Comparison of ENCODE assay signal across 15 cellular contexts in the genomic region with DNA sequence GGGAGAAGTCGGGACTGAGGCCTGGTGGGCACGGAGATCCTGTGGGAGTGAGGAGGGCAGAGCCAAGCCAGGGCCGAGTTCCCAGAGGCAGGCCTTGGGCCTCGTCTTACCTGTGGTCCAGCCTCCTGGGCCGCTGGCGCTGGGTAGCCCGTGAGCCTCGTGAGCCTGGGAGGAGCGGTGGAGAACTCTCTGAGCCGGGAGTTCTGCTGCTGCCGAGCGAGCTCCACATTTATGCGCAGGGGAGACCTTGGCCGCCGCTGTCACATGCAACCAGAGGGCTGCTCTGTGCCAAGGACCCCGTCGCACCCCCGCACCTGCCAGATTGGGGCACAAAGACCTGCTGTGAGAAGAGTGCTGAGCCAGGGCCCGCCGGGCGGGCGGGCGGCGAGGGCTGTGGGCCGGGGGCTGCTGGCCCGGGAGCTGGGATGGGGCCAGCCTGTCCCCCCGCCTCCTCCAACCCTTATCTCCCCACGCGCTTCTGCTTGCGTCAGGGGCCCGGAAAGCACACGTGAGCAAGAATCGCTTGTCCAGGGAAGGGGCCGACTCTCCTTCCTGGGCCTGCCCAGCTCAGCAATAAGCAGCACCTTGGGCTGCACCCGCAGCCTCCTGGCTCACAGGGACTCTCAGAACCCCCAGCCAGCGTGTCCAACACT. TPM values are rescaled to one million over a fixed set of nuclear protein-coding genes. Genes with fewer than 3 reads are reported as not detected.
A peak's percentile ranks its signal among the peaks of the same experiment; 100 is the strongest.
DNase-seq lines count a peak whose midpoint lies in the region; ATAC-seq, FAIRE-seq and TF ChIP-seq lines count a peak whose summit lies in the region.
"Had no signal": no experiment of that assay in that cellular context is flagged by ENCODE, and none has a peak within 500 bp of the region (broad histone marks: within the 10 kb centered on the region; RNA-seq: fewer than 3 reads in every experiment).

No MANE protein-coding gene starts in this region.

- H3K9me3 ChIP-seq in BLaER1 treated with 17β-estradiol and CSF1 and Interleukin-3, amounts not matched to agents 10 nM and 100 nM (replicated peaks in 1 of 11), result no peaks in the 10 kb centered on the region
- no peaks in the 10 kb centered on the region for H3K9me3 ChIP-seq in adrenal gland (replicated peaks in 1 of 3)
- H3K9me3 ChIP-seq in kidney (ENCODE audit: control insufficient read depth in 1 of 2, low read length in 2 of 2), result no peaks in the 10 kb centered on the region
- H3K9me3 ChIP-seq in prostate gland, result no peaks in the 10 kb centered on the region
- no peaks in the 10 kb centered on the region for H3K9me3 ChIP-seq in left lung
- H3K9me3 ChIP-seq: Caco-2 had no signal

- no peak for ATAC-seq in left lung
- ATAC-seq: CD8-positive, alpha-beta T cell had no signal

- H3K9me3 Mint-ChIP-seq in activated naive CD4-positive, alpha-beta T cell treated with anti-CD3 and anti-CD28 coated beads for 36 hours, result no peaks in the 10 kb centered on the region
- H3K9me3 Mint-ChIP-seq: CD14-positive monocyte; CD8-positive, alpha-beta T cell had no signal

- intact Hi-C loops in adrenal gland (cut with DNase I) (no loop called here), kidney (cut with DNase I) (no loop called here), prostate gland (cut with DNase I) (no loop called here), left lung (cut with DNase I) (no loop called here)
- intact Hi-C loops in activated naive CD4-positive, alpha-beta T cell treated with anti-CD3 and anti-CD28 coated beads for 36 hours (cut with micrococcal nuclease), result no loop called here

- no peak overlapping the region for H3K4me3 Mint-ChIP-seq in activated naive CD4-positive, alpha-beta T cell treated with anti-CD3 and anti-CD28 coated beads for 36 hours
- H3K4me3 Mint-ChIP-seq: CD8-positive, alpha-beta T cell had no signal

- no peaks in the 10 kb centered on the region for H3K36me3 Mint-ChIP-seq in activated naive CD4-positive, alpha-beta T cell treated with anti-CD3 and anti-CD28 coated beads for 36 hours (ENCODE audit: low read depth)
- H3K36me3 Mint-ChIP-seq: CD14-positive monocyte; CD8-positive, alpha-beta T cell had no signal

- no peak for FAIRE-seq in kidney (lab: Jason Lieb, UNC)
- FAIRE-seq: GM19239, H54 had no signal

- TF ChIP-seq CTCF in adrenal gland (IDR thresholded peaks at IDR 0.05), result no peak
- TF ChIP-seq CTCF in kidney (IDR thresholded peaks at IDR 0.05; ENCODE audit: borderline replicate concordance, extremely low read depth, insufficient read depth), result no peak
- TF ChIP-seq CTCF in prostate gland (IDR thresholded peaks at IDR 0.05), result no peak
- no peak for TF ChIP-seq CTCF in left lung (IDR thresholded peaks at IDR 0.05)

- DNase-seq in adrenal gland (peak; percentile 86 to 91 (median 90)), kidney (peak; percentile 71), prostate gland (ENCODE audit: low spot score) (no peak), H4 (ENCODE audit: low spot score) (no peak), left lung (no peak)
- no peak for DNase-seq in activated naive CD4-positive, alpha-beta T cell treated with anti-CD3 and anti-CD28 coated beads for 36 hours
- DNase-seq: CD8-positive, alpha-beta T cell; GF-D8 had no signal

- H3K36me3 ChIP-seq in BLaER1 treated with 17β-estradiol and CSF1 and Interleukin-3, amounts not matched to agents 10 nM and 100 nM, result no peaks in the 10 kb centered on the region
- H3K36me3 ChIP-seq in adrenal gland (replicated peaks in 1 of 2) (no peaks in the 10 kb centered on the region), kidney (ENCODE audit: control insufficient read depth in 1 of 2, insufficient read depth in 2 of 2, low read length in 2 of 2) (no peaks in the 10 kb centered on the region), prostate gland (no peaks in the 10 kb centered on the region), left lung (no peaks in the 10 kb centered on the region)

- H3K27me3 ChIP-seq in BLaER1 treated with 17β-estradiol and CSF1 and Interleukin-3, amounts not matched to agents 10 nM and 100 nM, result peaks cover 0 to 33% (median 10%) of the 10 kb centered on the region in 11 experiments; a peak in 12 of 22 replicates
- H3K27me3 ChIP-seq in adrenal gland, result no peaks in the 10 kb centered on the region
- peaks cover 7% of the 10 kb centered on the region for H3K27me3 ChIP-seq in prostate gland (replicated peaks; ENCODE audit: insufficient read depth)
- H3K27me3 ChIP-seq in left lung, result peaks cover 5 to 83% of the 10 kb centered on the region in 2 donors

- H3K27me3 Mint-ChIP-seq in activated naive CD4-positive, alpha-beta T cell treated with anti-CD3 and anti-CD28 coated beads for 36 hours (ENCODE audit: low read depth), result peaks cover 3% of the 10 kb centered on the region

- H3K4me1 ChIP-seq in BLaER1 treated with 17β-estradiol and CSF1 and Interleukin-3, amounts not matched to agents 10 nM and 100 nM, result peaks cover 12 to 62% (median 50%) of the 10 kb centered on the region in 10 experiments
- H3K4me1 ChIP-seq in adrenal gland (replicated peaks in 1 of 2), result peaks cover 33 to 40% of the 10 kb centered on the region in 2 donors
- H3K4me1 ChIP-seq in kidney (ENCODE audit: control insufficient read depth in 1 of 2, insufficient read depth in 1 of 2, low read depth in 1 of 2, low read length in 2 of 2), result no peaks in the 10 kb centered on the region
- no peaks in the 10 kb centered on the region for H3K4me1 ChIP-seq in prostate gland (replicated peaks)
- no peaks in the 10 kb centered on the region for H3K4me1 ChIP-seq in left lung

- WGBS in adrenal gland, 4 donors, result 24 to 49% (median 34%) methylated on average over 4 to 36 of the region's 36 CpGs
- 80% methylated on average over 34 of the region's 36 CpGs for WGBS in prostate gland

- H3K4me2 ChIP-seq in BLaER1 treated with 17β-estradiol and CSF1 and Interleukin-3, amounts not matched to agents 10 nM and 100 nM, result peak overlapping the region in 7 of 11 experiments; percentile 72 to 97 (median 97); a peak in 8 of 22 replicates

- no peak overlapping the region for H3K4me3 ChIP-seq in BLaER1 treated with 17β-estradiol and CSF1 and Interleukin-3, amounts not matched to agents 10 nM and 100 nM
- peak overlapping the region in 3 of 4 donors; percentile 43 to 60 (median 58) for H3K4me3 ChIP-seq in adrenal gland
- H3K4me3 ChIP-seq in kidney (ENCODE audit: low read length in 2 of 2), result no peak overlapping the region
- H3K4me3 ChIP-seq in prostate gland, result no peak overlapping the region
- no peak overlapping the region for H3K4me3 ChIP-seq in left lung

- H3K9ac ChIP-seq in BLaER1 treated with 17β-estradiol and CSF1 and Interleukin-3, amounts not matched to agents 10 nM and 100 nM, result no peak overlapping the region
- no peak overlapping the region for H3K9ac ChIP-seq in kidney (ENCODE audit: low read length in 2 of 2)

- no peak overlapping the region for H3K27ac Mint-ChIP-seq in activated naive CD4-positive, alpha-beta T cell treated with anti-CD3 and anti-CD28 coated beads for 36 hours
- H3K27ac Mint-ChIP-seq: CD8-positive, alpha-beta T cell had no signal

- TF ChIP-seq POLR2A in adrenal gland (IDR thresholded peaks at IDR 0.05) (peak; percentile 93 to 96), prostate gland (IDR thresholded peaks at IDR 0.05) (no peak)

- H4K20me1 ChIP-seq in BLaER1 treated with 17β-estradiol and CSF1 and Interleukin-3, amounts not matched to agents 10 nM and 100 nM, result peaks cover 0 to 6% (median 0%) of the 10 kb centered on the region in 11 experiments; a peak in 2 of 22 replicates

- CTCF ChIA-PET in activated naive CD4-positive, alpha-beta T cell treated with anti-CD3 and anti-CD28 coated beads for 36 hours (lab: Charles Lee), result interaction anchor here (1.5 kb wide), 1 partner anchor 10 kb away, joined by 3 read pairs; no protein-coding TSS in a partner anchor

- no peaks in the 10 kb centered on the region for H3K4me1 Mint-ChIP-seq in activated naive CD4-positive, alpha-beta T cell treated with anti-CD3 and anti-CD28 coated beads for 36 hours (ENCODE audit: low read depth)

- no peak overlapping the region for H3K27ac ChIP-seq in BLaER1 treated with 17β-estradiol and CSF1 and Interleukin-3, amounts not matched to agents 10 nM and 100 nM
- peak overlapping the region; percentile 90 to 97 (median 94) for H3K27ac ChIP-seq in adrenal gland
- no peak overlapping the region for H3K27ac ChIP-seq in kidney (ENCODE audit: low read depth in 2 of 2, low read length in 2 of 2)
- H3K27ac ChIP-seq in prostate gland, result no peak overlapping the region
- no peak overlapping the region for H3K27ac ChIP-seq in left lung

RNA-seq across cellular contexts. Expression of a gene that starts 10.2 kb away (rescaled TPM):
- total RNA-seq in adrenal gland, result 1 to 10 TPM in 6 of 8 donors, under 1 TPM in 2; 0.24 to 3.0 (median 1.4) TPM
- 1 to 10 TPM in 2 of 3 donors, under 1 TPM in 1; 0.26 to 4.4 (median 1.7) TPM for polyA plus RNA-seq in adrenal gland
- 3.3 TPM for total RNA-seq in kidney
- polyA plus RNA-seq in kidney (ENCODE audit: insufficient read depth, low read depth, low replicate concordance), result 0.39 TPM
- total RNA-seq in prostate gland, result 1 to 10 TPM in 1 of 2 donors, under 1 TPM in 1; 0.18 to 1.8 TPM
- not detected for total RNA-seq in activated naive CD4-positive, alpha-beta T cell treated with anti-CD3 and anti-CD28 coated beads for 36 hours
- total RNA-seq in H4 (2014; rRNA removed; shearing (Covaris generic)), result not detected in 2 replicates
- total RNA-seq in left lung, result 1 to 10 TPM; 1.3 to 4.1 TPM
- total RNA-seq: A172; Caco-2; CD8-positive, alpha-beta T cell had no signal

RNA-seq across cellular contexts. Expression of a gene that starts 17.8 kb away (rescaled TPM):
- under 1 TPM in 1 of 8 donors, not detected in 7; 0.19 TPM for total RNA-seq in adrenal gland
- under 1 TPM in 1 of 3 donors, not detected in 2; 0.24 TPM for polyA plus RNA-seq in adrenal gland
- total RNA-seq in kidney, result not detected
- not detected for polyA plus RNA-seq in kidney (ENCODE audit: insufficient read depth, low read depth, low replicate concordance)
- total RNA-seq in prostate gland, result 1 to 10 TPM in 1 of 2 donors, not detected in 1; 9.2 TPM
- total RNA-seq in activated naive CD4-positive, alpha-beta T cell treated with anti-CD3 and anti-CD28 coated beads for 36 hours, result not detected
- total RNA-seq in H4 (2014; rRNA removed; shearing (Covaris generic)), result not detected in 2 replicates
- not detected for total RNA-seq in left lung
- total RNA-seq: A172; Caco-2; CD8-positive, alpha-beta T cell; HT1080 had no signal

RNA-seq across cellular contexts. Expression of a gene that starts 28.9 kb away (rescaled TPM):
- total RNA-seq in adrenal gland (1 to 10 TPM; 1.8 to 5.3 (median 3.8) TPM), kidney (16.6 TPM), prostate gland (1 to 10 TPM; 7.2 to 7.4 TPM), left lung (10 to 100 TPM; 16.2 to 45.3 TPM)
- polyA plus RNA-seq in adrenal gland (1 to 10 TPM in 2 of 3 donors, under 1 TPM in 1; 0.66 to 7.7 (median 5.2) TPM), kidney (ENCODE audit: insufficient read depth, low read depth, low replicate concordance) (3.4 TPM)
- 100 to 1,000 TPM; 112 to 120 TPM for total RNA-seq in activated naive CD4-positive, alpha-beta T cell treated with anti-CD3 and anti-CD28 coated beads for 36 hours
- total RNA-seq in H4 (2014; rRNA removed; shearing (Covaris generic)), result 0.50 and 2.8 TPM in 2 replicates

Comparison
In these comparisons a context has a peak if more than half of its experiments do, and no peak if none do; other contexts are left out.
1. H3K27ac ChIP-seq: peak in adrenal gland (5 of 5); none in BLaER1 treated with 17β-estradiol and CSF1 and Interleukin-3, amounts not matched to agents 10 nM and 100 nM (0 of 11), kidney (0 of 2), prostate gland (0 of 2) and left lung (0 of 2).
2. H3K4me3 ChIP-seq: peak in adrenal gland (3 of 4); none in BLaER1 treated with 17β-estradiol and CSF1 and Interleukin-3, amounts not matched to agents 10 nM and 100 nM (0 of 10), kidney (0 of 2), prostate gland (0 of 2) and left lung (0 of 2).
3. DNase-seq: peak in adrenal gland (7 of 7) and kidney (single experiment); none in prostate gland (single experiment), activated naive CD4-positive, alpha-beta T cell treated with anti-CD3 and anti-CD28 coated beads for 36 hours (single experiment), H4 (single experiment) and left lung (0 of 2).